Comparison of ENCODE assay signal across 11 cellular contexts in the genomic region with DNA sequence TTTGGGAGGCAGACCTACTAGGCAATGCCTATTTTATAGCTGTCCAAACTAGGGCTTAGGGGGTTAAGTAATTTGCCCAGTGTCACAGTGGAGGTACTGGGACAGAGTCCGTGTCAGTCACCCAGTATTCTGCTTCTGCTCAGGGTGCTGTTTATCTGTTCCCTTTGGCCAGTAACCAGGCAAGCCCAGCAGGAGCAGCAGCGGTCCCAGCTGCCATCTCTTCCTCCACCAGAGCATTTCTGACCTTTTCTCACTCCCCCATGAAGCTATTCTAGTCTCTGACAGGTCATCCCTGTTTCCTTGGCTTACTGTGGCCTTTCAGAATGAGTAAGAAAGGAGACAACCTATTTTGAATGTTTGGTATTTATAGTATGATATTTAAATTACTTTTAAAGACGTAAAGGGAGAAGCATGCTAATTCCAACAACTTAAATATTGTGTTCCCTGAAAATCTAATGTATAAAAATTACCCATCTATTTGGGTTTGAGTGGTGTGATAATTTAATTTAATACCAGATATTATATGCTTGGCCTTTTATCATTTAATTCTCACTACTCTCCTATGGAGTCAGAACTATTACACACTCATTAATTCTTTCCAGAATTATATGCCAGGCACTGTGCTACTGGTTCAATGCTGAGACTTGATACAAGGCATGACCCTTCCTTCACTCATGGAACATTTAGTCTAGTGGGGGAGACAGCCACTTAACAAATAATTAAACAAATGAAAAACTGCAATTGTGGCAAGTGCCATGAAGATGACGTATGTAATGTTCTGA.
DNase-seq lines count a peak whose midpoint lies in the region; ATAC-seq and TF ChIP-seq lines count a peak whose summit lies in the region.
"Had no signal": no experiment of that assay in that cellular context is flagged by ENCODE, and none has a peak within 500 bp of the region (broad histone marks: within the 10 kb centered on the region; RNA-seq: fewer than 3 reads in every experiment).

No MANE protein-coding gene starts in this region.

- in situ Hi-C loops in brain microvascular endothelial cell (cut with HindIII; ENCODE audit: low pct_ligation_motif_present, low sequenced_read_pairs), result no loop called here

- WGBS in aorta, 2 donors, result 46 to 71% methylated on average over 4 of the region's 4 CpGs

- H3K36me3 ChIP-seq in brain microvascular endothelial cell (replicated peaks) (no peaks in the 10 kb centered on the region), aorta (ENCODE audit: control insufficient read depth in 1 of 2, insufficient read depth in 2 of 2, low read length in 1 of 2) (no peaks in the 10 kb centered on the region)
- H3K36me3 ChIP-seq: WERI-Rb-1 had no signal

- H3K4me3 ChIP-seq in brain microvascular endothelial cell (ENCODE audit: low read depth, low read length) (no peak overlapping the region), aorta (ENCODE audit: low read length in 2 of 2) (no peak overlapping the region)
- H3K4me3 ChIP-seq: body of pancreas had no signal

- no peak overlapping the region for H3K27ac ChIP-seq in brain microvascular endothelial cell
- H3K27ac ChIP-seq in aorta (ENCODE audit: low read depth in 1 of 2, low read length in 2 of 2), result no peak overlapping the region
- H3K27ac ChIP-seq: body of pancreas, WERI-Rb-1 had no signal

- intact Hi-C loops in head of caudate nucleus (cut with DNase I), result no loop called here
- intact Hi-C loops in aorta (cut with DNase I), result no loop called here

- ATAC-seq in GM19035 (IDR thresholded peaks at IDR 0.05; ENCODE audit: unreplicated experiment) (peak; percentile 75), HG02973 (IDR thresholded peaks at IDR 0.05; ENCODE audit: unreplicated experiment) (peak; percentile 96), aorta (ENCODE audit: low FRiP score) (no peak)
- ATAC-seq: body of pancreas had no signal

- H3K4me1 ChIP-seq in aorta (ENCODE audit: control insufficient read depth in 1 of 2, insufficient read depth in 2 of 2, low read length in 2 of 2), result no peaks in the 10 kb centered on the region
- H3K4me1 ChIP-seq: body of pancreas had no signal

- H3K27me3 ChIP-seq in brain microvascular endothelial cell (replicated peaks) (no peaks in the 10 kb centered on the region), aorta (ENCODE audit: control insufficient read depth in 1 of 2, insufficient read depth in 2 of 2, low read length in 1 of 2) (no peaks in the 10 kb centered on the region)
- H3K27me3 ChIP-seq: body of pancreas had no signal

- peak; percentile 25 for DNase-seq in GM10248 (ENCODE audit: extremely low spot score)
- peak; percentile 3 for DNase-seq in brain microvascular endothelial cell
- no peak for DNase-seq in head of caudate nucleus
- no peak for DNase-seq in aorta
- no peak for DNase-seq in NCI-H526 treated with DMSO at 0.1 percent for 48 hours (lab: John Stamatoyannopoulos, UW)
- no peak for DNase-seq in DMS153 (lab: John Stamatoyannopoulos, UW)
- DNase-seq: body of pancreas, nucleus accumbens, WERI-Rb-1 had no signal

- POLR2A ChIA-PET in GM10248 (lab: Yijun Ruan, JAX), result no interaction called here

- TF ChIP-seq CTCF in GM10248 (IDR thresholded peaks at IDR 0.05; ENCODE audit: control extremely low read depth, extremely low read depth, low read depth, missing control alignments) (peak; percentile 6), brain microvascular endothelial cell (IDR thresholded peaks at IDR 0.05; ENCODE audit: low read depth, low read length, missing control alignments) (no peak)

- H3K9me3 ChIP-seq in aorta (ENCODE audit: control insufficient read depth, low read length), result no peaks in the 10 kb centered on the region
- H3K9me3 ChIP-seq: body of pancreas had no signal

- CTCF ChIA-PET in GM10248 (lab: Yijun Ruan, JAX), result interaction anchor here (1.4 to 2.0 kb wide), 2 partner anchors 10 to 12 kb away, joined by 3 to 4 read pairs; no protein-coding TSS in a partner anchor

Comparison
In these comparisons a context has a peak if more than half of its experiments do, and no peak if none do; other contexts are left out.
1. DNase-seq: peak in GM10248 (single experiment) and brain microvascular endothelial cell (single experiment); none in head of caudate nucleus (0 of 42), aorta (0 of 2), NCI-H526 treated with DMSO at 0.1 percent for 48 hours (single experiment) and DMS153 (single experiment).